In genomic region chr9:134590240-134591081, GRCh38 we compare ENCODE assay signal across 15 cellular contexts. TPM values are rescaled to one million over a fixed set of nuclear protein-coding genes. Genes with fewer than 3 reads are reported as not detected.
A peak's percentile ranks its signal among the peaks of the same experiment; 100 is the strongest.
DNase-seq lines count a peak whose midpoint lies in the region; ATAC-seq and TF ChIP-seq lines count a peak whose summit lies in the region.
"Had no signal": no experiment of that assay in that cellular context is flagged by ENCODE, and none has a peak within 500 bp of the region (broad histone marks: within the 10 kb centered on the region; RNA-seq: fewer than 3 reads in every experiment).

No MANE protein-coding gene starts in this region.

- H3K4me3 ChIP-seq in A673 (ENCODE audit: low read depth, low read length, poor library complexity, severe bottlenecking) = no peak overlapping the region
- H3K4me3 ChIP-seq in lower lobe of right lung = no peak overlapping the region
- H3K4me3 ChIP-seq: Peyer's patch had no signal

- peaks cover 9% of the 10 kb centered on the region for H3K27me3 Mint-ChIP-seq in brain
- H3K27me3 Mint-ChIP-seq: activated CD4-positive, alpha-beta T cell treated with anti-CD3 and anti-CD28 coated beads, Interleukin-2, amount 10 ng/mL, durations not matched to agents 7 days and 5 days had no signal

- H3K36me3 Mint-ChIP-seq in brain = no peaks in the 10 kb centered on the region

- no peaks in the 10 kb centered on the region for H3K27me3 ChIP-seq in A673 (replicated peaks; ENCODE audit: insufficient read depth, low read depth, low read length, poor library complexity)
- peaks cover 8% of the 10 kb centered on the region for H3K27me3 ChIP-seq in lower lobe of right lung (ENCODE audit: low read depth)
- H3K27me3 ChIP-seq: Peyer's patch had no signal

- peaks cover 0 to 4% (median 3%) of the 10 kb centered on the region in 5 experiments for H3K9me3 Mint-ChIP-seq in brain
- H3K9me3 Mint-ChIP-seq: activated CD4-positive, alpha-beta T cell treated with anti-CD3 and anti-CD28 coated beads, Interleukin-2, amount 10 ng/mL, durations not matched to agents 7 days and 5 days had no signal

- H3K27ac Mint-ChIP-seq in brain = peak overlapping the region in 3 of 5 experiments; percentile 37 to 91 (median 75)
- H3K27ac Mint-ChIP-seq: activated CD4-positive, alpha-beta T cell treated with anti-CD3 and anti-CD28 coated beads, Interleukin-2, amount 10 ng/mL, durations not matched to agents 7 days and 5 days; T-helper 17 cell had no signal

- no TSS peak for BruUV-seq in A673 (replicated peaks; lab: Mats Ljungman, UMichigan)

- H3K9me3 ChIP-seq in A673 (ENCODE audit: low read depth, low read length, poor library complexity, severe bottlenecking) (no peaks in the 10 kb centered on the region), lower lobe of right lung (no peaks in the 10 kb centered on the region)
- H3K9me3 ChIP-seq: Peyer's patch had no signal

- H3K36me3 ChIP-seq in A673 (ENCODE audit: insufficient read depth, low read length, poor library complexity, severe bottlenecking) (no peaks in the 10 kb centered on the region), lower lobe of right lung (no peaks in the 10 kb centered on the region)
- H3K36me3 ChIP-seq: Peyer's patch had no signal

- TF ChIP-seq CTCF in A673 (conservative IDR thresholded peaks at IDR 0.05; ENCODE audit: low read depth, low read length) (no peak), brain (conservative IDR thresholded peaks at IDR 0.05) (no peak), lower lobe of right lung (IDR thresholded peaks at IDR 0.05) (no peak)

- H3K27ac ChIP-seq in A673 (ENCODE audit: low read depth, low read length, poor library complexity, severe bottlenecking) (no peak overlapping the region), lower lobe of right lung (no peak overlapping the region)
- H3K27ac ChIP-seq: Peyer's patch had no signal

- DNase-seq in A673 (ENCODE audit: low spot score) (peak; percentile 49), DMS79 treated with DMSO at 0.1 percent for 48 hours (lab: John Stamatoyannopoulos, UW) (peak; percentile 80), lower lobe of right lung (no peak), T1000 (lab: John Stamatoyannopoulos, UW) (no peak), RPMI8226 (no peak), putamen (ENCODE audit: low spot score) (no peak), nucleus accumbens (lab: John Stamatoyannopoulos, UW) (no peak)
- DNase-seq: activated CD4-positive, alpha-beta T cell treated with anti-CD3 and anti-CD28 coated beads, Interleukin-2, amount 10 ng/mL, durations not matched to agents 7 days and 5 days; anterior cingulate cortex; C1 segment of cervical spinal cord; effector memory CD4-positive, alpha-beta T cell; stimulated activated CD4-positive, alpha-beta T cell treated with anti-CD3 and anti-CD28 coated beads, Interleukin-2, amount 100 ng/mL, for 48 hours; T-helper 17 cell had no signal

- peaks cover 30% of the 10 kb centered on the region for H3K4me1 Mint-ChIP-seq in brain
- H3K4me1 Mint-ChIP-seq: activated CD4-positive, alpha-beta T cell treated with anti-CD3 and anti-CD28 coated beads, Interleukin-2, amount 10 ng/mL, durations not matched to agents 7 days and 5 days; T-helper 17 cell had no signal

- POLR2A ChIA-PET in A673 (lab: Charles Lee; ENCODE audit: low non-redundant PET) = no interaction called here

- intact Hi-C loops in A673 (cut with micrococcal nuclease; ENCODE audit: unreplicated experiment) = no loop called here
- intact Hi-C loops in lower lobe of right lung (cut with DNase I) = no loop called here

- ATAC-seq in lower lobe of right lung = peak; percentile 50 to 69
- ATAC-seq: T-helper 17 cell had no signal

- H3K4me1 ChIP-seq in A673 (ENCODE audit: insufficient read depth, low read length, poor library complexity, severe bottlenecking) (no peaks in the 10 kb centered on the region), lower lobe of right lung (no peaks in the 10 kb centered on the region)
- H3K4me1 ChIP-seq: Peyer's patch had no signal

- H3K4me3 Mint-ChIP-seq in brain = no peak overlapping the region
- H3K4me3 Mint-ChIP-seq: activated CD4-positive, alpha-beta T cell treated with anti-CD3 and anti-CD28 coated beads, Interleukin-2, amount 10 ng/mL, durations not matched to agents 7 days and 5 days; T-helper 17 cell had no signal

- CTCF ChIA-PET in A673 (lab: Charles Lee) = no interaction called here

RNA-seq across cellular contexts. Expression of gene COL5A1, which starts 51.1 kb away (rescaled TPM):
- 33.6 and 37.6 TPM in 2 replicates for total RNA-seq in A673 (2021)
- polyA plus RNA-seq in brain (ENCODE audit: insufficient read depth, low read depth, low replicate concordance) = 1.6 TPM
- 29.0 TPM for total RNA-seq in lower lobe of right lung

Comparison
In these comparisons a context has a peak if more than half of its experiments do, and no peak if none do; other contexts are left out.
1. DNase-seq: peak in A673 (single experiment) and DMS79 treated with DMSO at 0.1 percent for 48 hours (single experiment); none in lower lobe of right lung (single experiment), T1000 (single experiment), RPMI8226 (single experiment), putamen (single experiment) and nucleus accumbens (0 of 56).